In genomic region chr22:32897400-32897799, GRCh38 we compare ENCODE assay signal across 16 cellular contexts.
DNase-seq lines count a peak whose midpoint lies in the region; ATAC-seq, FAIRE-seq and TF ChIP-seq lines count a peak whose summit lies in the region.
"Had no signal": no experiment of that assay in that cellular context is flagged by ENCODE, and none has a peak within 500 bp of the region (broad histone marks: within the 10 kb centered on the region; RNA-seq: fewer than 3 reads in every experiment).

No MANE protein-coding gene starts in this region.

- no peak overlapping the region for H3K4me3 Mint-ChIP-seq in activated CD8-positive, alpha-beta T cell treated with anti-CD3 and anti-CD28 coated beads for 36 hours
- H3K4me3 Mint-ChIP-seq in activated CD8-positive, alpha-beta T cell treated with anti-CD3 and anti-CD28 coated beads, Interleukin-2, amount 10 ng/mL, durations not matched to agents 7 days and 5 days = no peak overlapping the region

- no peak for DNase-seq in activated CD8-positive, alpha-beta T cell treated with anti-CD3 and anti-CD28 coated beads for 36 hours
- DNase-seq in activated CD8-positive, alpha-beta T cell treated with anti-CD3 and anti-CD28 coated beads, Interleukin-2, amount 10 ng/mL, durations not matched to agents 7 days and 5 days = no peak
- DNase-seq in HPDE6-E6E7 (ENCODE audit: extremely low spot score) (peak; percentile 63), bronchial epithelial cell (ENCODE audit: low read depth) (peak; percentile 97), osteoblast (ENCODE audit: insufficient read length, low spot score, missing footprints) (peak; percentile 84), KG1 (lab: John Stamatoyannopoulos, UW) (no peak)
- DNase-seq: colonic mucosa, GOT3, left colon, NCI-H1092 treated with DMSO at 0.1 percent for 48 hours, NCI-H345, posterior cingulate gyrus, transverse colon had no signal

- no peak overlapping the region for H3K4me2 ChIP-seq in osteoblast (ENCODE audit: insufficient read depth, low read length)

- FAIRE-seq in bronchial epithelial cell (lab: Jason Lieb, UNC) = peak; percentile 43

- H3K9me3 ChIP-seq in osteoblast (ENCODE audit: low read depth, low read length) = no peaks in the 10 kb centered on the region
- H3K9me3 ChIP-seq: colonic mucosa, transverse colon had no signal

- H3K4me1 Mint-ChIP-seq in activated CD8-positive, alpha-beta T cell treated with anti-CD3 and anti-CD28 coated beads for 36 hours (ENCODE audit: low read depth) = no peaks in the 10 kb centered on the region
- H3K4me1 Mint-ChIP-seq in activated CD8-positive, alpha-beta T cell treated with anti-CD3 and anti-CD28 coated beads, Interleukin-2, amount 10 ng/mL, durations not matched to agents 7 days and 5 days (ENCODE audit: low read depth) = no peaks in the 10 kb centered on the region

- H3K79me2 ChIP-seq in osteoblast (ENCODE audit: insufficient read depth, low read length) = no peaks in the 10 kb centered on the region

- CTCF ChIA-PET in activated CD8-positive, alpha-beta T cell treated with anti-CD3 and anti-CD28 coated beads for 36 hours (lab: Charles Lee) = no interaction called here
- CTCF ChIA-PET in activated CD8-positive, alpha-beta T cell treated with anti-CD3 and anti-CD28 coated beads, Interleukin-2, amount 10 ng/mL, durations not matched to agents 7 days and 5 days (lab: Charles Lee) = no interaction called here

- no peak for TF ChIP-seq CTCF in activated CD8-positive, alpha-beta T cell treated with anti-CD3 and anti-CD28 coated beads for 36 hours (IDR thresholded peaks at IDR 0.05)
- TF ChIP-seq CTCF in bronchial epithelial cell (IDR thresholded peaks at IDR 0.05; ENCODE audit: insufficient read depth, low read length, severe bottlenecking) = no peak
- no peak for TF ChIP-seq CTCF in osteoblast (IDR thresholded peaks at IDR 0.05; ENCODE audit: extremely low read depth, low read depth, low read length)

- H3K27ac Mint-ChIP-seq in activated CD8-positive, alpha-beta T cell treated with anti-CD3 and anti-CD28 coated beads for 36 hours = no peak overlapping the region
- H3K27ac Mint-ChIP-seq in activated CD8-positive, alpha-beta T cell treated with anti-CD3 and anti-CD28 coated beads, Interleukin-2, amount 10 ng/mL, durations not matched to agents 7 days and 5 days = no peak overlapping the region

- peaks cover 2% of the 10 kb centered on the region for H3K27me3 Mint-ChIP-seq in activated CD8-positive, alpha-beta T cell treated with anti-CD3 and anti-CD28 coated beads for 36 hours
- H3K27me3 Mint-ChIP-seq in activated CD8-positive, alpha-beta T cell treated with anti-CD3 and anti-CD28 coated beads, Interleukin-2, amount 10 ng/mL, durations not matched to agents 7 days and 5 days (ENCODE audit: low read depth) = no peaks in the 10 kb centered on the region

- H3K4me1 ChIP-seq in osteoblast (ENCODE audit: insufficient read depth, low read length) = no peaks in the 10 kb centered on the region
- H3K4me1 ChIP-seq: colonic mucosa, transverse colon had no signal

- H3K27ac ChIP-seq in osteoblast (ENCODE audit: low read depth, low read length) = no peak overlapping the region
- H3K27ac ChIP-seq: colonic mucosa, transverse colon, VCaP had no signal

- intact Hi-C loops in activated CD8-positive, alpha-beta T cell treated with anti-CD3 and anti-CD28 coated beads for 36 hours (cut with micrococcal nuclease) = no loop called here

- H3K27me3 ChIP-seq in bronchial epithelial cell (ENCODE audit: control insufficient read depth, insufficient read depth, low read length) (no peaks in the 10 kb centered on the region), osteoblast (ENCODE audit: insufficient read depth, low read length) (peaks cover 29% of the 10 kb centered on the region)
- H3K27me3 ChIP-seq: colonic mucosa, transverse colon had no signal

- H3K36me3 ChIP-seq in bronchial epithelial cell (ENCODE audit: control insufficient read depth, insufficient read depth, low read length) (no peaks in the 10 kb centered on the region), osteoblast (ENCODE audit: insufficient read depth, low read length) (no peaks in the 10 kb centered on the region)
- H3K36me3 ChIP-seq: colonic mucosa, transverse colon had no signal

- ATAC-seq in activated CD8-positive, alpha-beta T cell treated with anti-CD3 and anti-CD28 coated beads for 36 hours = peak; percentile 34
- no peak for ATAC-seq in activated CD8-positive, alpha-beta T cell treated with anti-CD3 and anti-CD28 coated beads, Interleukin-2, amount 10 ng/mL, durations not matched to agents 7 days and 5 days
- ATAC-seq in HG02678 (IDR thresholded peaks at IDR 0.05; ENCODE audit: unreplicated experiment) (no peak), GM21447 (IDR thresholded peaks at IDR 0.05; ENCODE audit: unreplicated experiment) (no peak)
- ATAC-seq: left colon had no signal

- H3K9me3 Mint-ChIP-seq in activated CD8-positive, alpha-beta T cell treated with anti-CD3 and anti-CD28 coated beads for 36 hours = no peaks in the 10 kb centered on the region
- H3K9me3 Mint-ChIP-seq in activated CD8-positive, alpha-beta T cell treated with anti-CD3 and anti-CD28 coated beads, Interleukin-2, amount 10 ng/mL, durations not matched to agents 7 days and 5 days (ENCODE audit: insufficient read depth) = no peaks in the 10 kb centered on the region

- POLR2A ChIA-PET in activated CD8-positive, alpha-beta T cell treated with anti-CD3 and anti-CD28 coated beads for 36 hours (lab: Charles Lee) = no interaction called here
- POLR2A ChIA-PET in activated CD8-positive, alpha-beta T cell treated with anti-CD3 and anti-CD28 coated beads, Interleukin-2, amount 10 ng/mL, durations not matched to agents 7 days and 5 days (lab: Charles Lee) = no interaction called here

- H3K4me3 ChIP-seq in bronchial epithelial cell (ENCODE audit: low read depth, low read length) (no peak overlapping the region), osteoblast (ENCODE audit: insufficient read depth, low read length) (no peak overlapping the region)
- H3K4me3 ChIP-seq: colonic mucosa, transverse colon had no signal

- no peak overlapping the region for H2AFZ ChIP-seq in osteoblast (ENCODE audit: low read length)

- H4K20me1 ChIP-seq in osteoblast (ENCODE audit: insufficient read depth, low read length) = no peaks in the 10 kb centered on the region

- no peaks in the 10 kb centered on the region for H3K36me3 Mint-ChIP-seq in activated CD8-positive, alpha-beta T cell treated with anti-CD3 and anti-CD28 coated beads for 36 hours (ENCODE audit: low read depth)
- no peaks in the 10 kb centered on the region for H3K36me3 Mint-ChIP-seq in activated CD8-positive, alpha-beta T cell treated with anti-CD3 and anti-CD28 coated beads, Interleukin-2, amount 10 ng/mL, durations not matched to agents 7 days and 5 days (ENCODE audit: low read depth)

Comparison
In these comparisons a context has a peak if more than half of its experiments do, and no peak if none do; other contexts are left out.
1. DNase-seq: peak in HPDE6-E6E7 (single experiment), bronchial epithelial cell (single experiment) and osteoblast (single experiment); none in activated CD8-positive, alpha-beta T cell treated with anti-CD3 and anti-CD28 coated beads for 36 hours (single experiment), activated CD8-positive, alpha-beta T cell treated with anti-CD3 and anti-CD28 coated beads, Interleukin-2, amount 10 ng/mL, durations not matched to agents 7 days and 5 days (single experiment) and KG1 (single experiment).